ENCODE assay signal across 25 cellular contexts in the genomic region with DNA sequence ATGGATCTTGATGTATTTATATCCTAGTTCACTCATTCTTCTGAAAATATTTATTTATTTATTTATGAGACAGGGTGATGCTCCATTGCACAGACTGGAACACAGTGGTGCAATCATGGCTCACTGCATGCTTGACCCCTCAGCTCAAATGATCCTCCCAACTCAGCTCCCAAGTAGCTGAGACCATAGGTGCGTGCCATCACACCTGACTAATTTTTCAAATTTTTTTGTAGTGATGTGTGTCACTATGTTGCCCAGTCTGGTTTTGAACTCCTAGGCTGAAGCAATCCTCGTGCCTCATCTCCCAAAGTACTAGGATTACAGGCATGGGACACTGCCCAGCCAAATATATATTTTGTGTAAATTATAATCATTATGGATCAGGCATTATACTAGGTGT.
"Had no signal": no experiment of that assay in that cellular context is flagged by ENCODE, and none has a peak within 500 bp of the region (broad histone marks: within the 10 kb centered on the region; RNA-seq: fewer than 3 reads in every experiment).

No MANE protein-coding gene starts in this region.

- H3K27ac ChIP-seq: colonic mucosa, gastrocnemius medialis, heart left ventricle, hepatocyte, prostate gland, sigmoid colon, testis, tibial artery, upper lobe of left lung, uterus had no signal

- H3K27me3 ChIP-seq: colonic mucosa, gastrocnemius medialis, heart left ventricle, hepatocyte, sigmoid colon, testis, tibial artery, upper lobe of left lung, uterus had no signal

- H3K4me3 ChIP-seq: colonic mucosa, gastrocnemius medialis, heart left ventricle, hepatocyte, prostate gland, sigmoid colon, testis, tibial artery, upper lobe of left lung, uterus had no signal

- H3K27ac Mint-ChIP-seq: dendritic cell treated with granulocyte-macrophage colony-stimulating factor and Interleukin-4, amounts not matched to agents 40 ng/mL and 50 ng/mL, for 4 days; endodermal cell; naive thymus-derived CD8-positive, alpha-beta T cell; nephron progenitor cell; stimulated activated memory B cell treated with anti-CD40 and anti-IgM and Interleukin-4, amounts not matched to agents 10 μg/mL and 1 μg/mL and 100 μg/mL, for 72 hours had no signal

- H3K4me3 Mint-ChIP-seq: central memory CD8-positive, alpha-beta T cell; dendritic cell treated with granulocyte-macrophage colony-stimulating factor and Interleukin-4, amounts not matched to agents 40 ng/mL and 50 ng/mL, for 4 days; endodermal cell; naive thymus-derived CD8-positive, alpha-beta T cell; nephron progenitor cell; stimulated activated memory B cell treated with anti-CD40 and anti-IgM and Interleukin-4, amounts not matched to agents 10 μg/mL and 1 μg/mL and 100 μg/mL, for 72 hours had no signal

- H3K9me3 ChIP-seq: colonic mucosa, gastrocnemius medialis, heart left ventricle, prostate gland, sigmoid colon, testis, tibial artery, upper lobe of left lung, uterus had no signal

- ATAC-seq: gastrocnemius medialis; heart left ventricle; naive thymus-derived CD8-positive, alpha-beta T cell; right cardiac atrium; stimulated activated memory B cell treated with anti-CD40 and anti-IgM and Interleukin-4, amounts not matched to agents 10 μg/mL and 1 μg/mL and 100 μg/mL, for 72 hours; stimulated activated naive CD8-positive, alpha-beta T cell treated with anti-CD3 and anti-CD28 coated beads, Interleukin-15, Interleukin-2, amounts not matched to agents 100 U/mL and 50 U/mL, for 24 hours had no signal

- H3K36me3 ChIP-seq: colonic mucosa, gastrocnemius medialis, heart left ventricle, prostate gland, sigmoid colon, tibial artery, upper lobe of left lung, uterus had no signal

- H3K4me1 ChIP-seq: colonic mucosa, prostate gland, sigmoid colon, testis, upper lobe of left lung, uterus had no signal

- H3K36me3 Mint-ChIP-seq: naive thymus-derived CD8-positive, alpha-beta T cell; stimulated activated memory B cell treated with anti-CD40 and anti-IgM and Interleukin-4, amounts not matched to agents 10 μg/mL and 1 μg/mL and 100 μg/mL, for 72 hours had no signal

- H3K9me3 Mint-ChIP-seq: central memory CD8-positive, alpha-beta T cell; dendritic cell treated with granulocyte-macrophage colony-stimulating factor and Interleukin-4, amounts not matched to agents 40 ng/mL and 50 ng/mL, for 4 days; endodermal cell; naive thymus-derived CD8-positive, alpha-beta T cell; nephron progenitor cell; stimulated activated memory B cell treated with anti-CD40 and anti-IgM and Interleukin-4, amounts not matched to agents 10 μg/mL and 1 μg/mL and 100 μg/mL, for 72 hours had no signal

- H3K4me1 Mint-ChIP-seq: endodermal cell, nephron progenitor cell had no signal

- H3K27me3 Mint-ChIP-seq: dendritic cell treated with granulocyte-macrophage colony-stimulating factor and Interleukin-4, amounts not matched to agents 40 ng/mL and 50 ng/mL, for 4 days had no signal

- DNase-seq: colonic mucosa; effector CD8-positive, alpha-beta T cell; endodermal cell; gastrocnemius medialis; heart left ventricle; kidney glomerular epithelial cell; mesenchymal stem cell; midbrain; naive thymus-derived CD8-positive, alpha-beta T cell; nephron progenitor cell; nucleus accumbens; right cardiac atrium; sigmoid colon; stimulated activated CD4-positive, alpha-beta T cell treated with anti-CD3 and anti-CD28 coated beads, Interleukin-4, amount 100 ng/mL, for 4 hours; stimulated activated naive CD8-positive, alpha-beta T cell treated with anti-CD3 and anti-CD28 coated beads, Interleukin-15, Interleukin-2, amounts not matched to agents 100 U/mL and 50 U/mL, for 24 hours; substantia nigra; testis; tibial artery; upper lobe of left lung; uterus had no signal
